ENCODE assay signal across 9 cellular contexts in genomic region chr16:4111748-4112696, GRCh38. TPM values are rescaled to one million over a fixed set of nuclear protein-coding genes. Genes with fewer than 3 reads are reported as not detected.
DNase-seq lines count a peak whose midpoint lies in the region; ATAC-seq, FAIRE-seq and TF ChIP-seq lines count a peak whose summit lies in the region.
"Had no signal": no experiment of that assay in that cellular context is flagged by ENCODE, and none has a peak within 500 bp of the region (broad histone marks: within the 10 kb centered on the region; RNA-seq: fewer than 3 reads in every experiment).

No MANE protein-coding gene starts in this region.

- H3K27ac Mint-ChIP-seq in central memory CD8-positive, alpha-beta T cell (ENCODE audit: low read depth): peak overlapping the region; percentile 59

- H4K20me1 ChIP-seq in KMS-11 (ENCODE audit: insufficient read depth): no peaks in the 10 kb centered on the region

- H3K4me1 ChIP-seq in KMS-11 (ENCODE audit: low read depth, poor library complexity, severe bottlenecking): peaks cover 28% of the 10 kb centered on the region

- no peaks in the 10 kb centered on the region for H3K9me3 Mint-ChIP-seq in central memory CD8-positive, alpha-beta T cell

- peaks cover 21% of the 10 kb centered on the region for H3K36me3 Mint-ChIP-seq in central memory CD8-positive, alpha-beta T cell (ENCODE audit: insufficient read depth)

- H3K4me3 Mint-ChIP-seq in central memory CD8-positive, alpha-beta T cell: peak overlapping the region; percentile 77

- H3K4me1 Mint-ChIP-seq in central memory CD8-positive, alpha-beta T cell: peaks cover 63% of the 10 kb centered on the region

- no peak overlapping the region for H3K27ac ChIP-seq in KMS-11
- H3K27ac ChIP-seq: VCaP had no signal

- TF ChIP-seq CTCF in KMS-11 (conservative IDR thresholded peaks at IDR 0.05; ENCODE audit: low read depth, low read length): no peak
- TF ChIP-seq CTCF in GM20000 (IDR thresholded peaks at IDR 0.05; ENCODE audit: extremely low read depth, missing control alignments): no peak
- TF ChIP-seq CTCF in GM10248 (IDR thresholded peaks at IDR 0.05; ENCODE audit: control extremely low read depth, extremely low read depth, low read depth, missing control alignments): no peak

- H3K4me2 ChIP-seq in KMS-11: peak overlapping the region; percentile 62

- H3K27me3 Mint-ChIP-seq in central memory CD8-positive, alpha-beta T cell: no peaks in the 10 kb centered on the region

- POLR2A ChIA-PET in GM10248 (lab: Yijun Ruan, JAX): no interaction called here

- DNase-seq in AG08395 (ENCODE audit: low spot score): peak; percentile 33
- no peak for DNase-seq in central memory CD8-positive, alpha-beta T cell (ENCODE audit: low spot score in 2 of 2)
- DNase-seq in myocyte (ENCODE audit: low read depth): peak; percentile 20
- DNase-seq in GM20000 (ENCODE audit: low spot score): no peak
- DNase-seq in GM10248 (ENCODE audit: extremely low spot score): no peak
- DNase-seq in GM12892 (ENCODE audit: insufficient read length): no peak

- FAIRE-seq in GM12892 (lab: Jason Lieb, UNC): no peak

- no peaks in the 10 kb centered on the region for H3K27me3 ChIP-seq in KMS-11 (ENCODE audit: insufficient read depth, low read depth)

- no peak overlapping the region for H2AFZ ChIP-seq in KMS-11 (ENCODE audit: low read depth)

- CTCF ChIA-PET in GM10248 (lab: Yijun Ruan, JAX): interaction anchor here (2.2 kb wide), 1 partner anchor 142 kb away, joined by 9 read pairs; no protein-coding TSS in a partner anchor

- H3K9ac ChIP-seq in KMS-11: no peak overlapping the region

- no peak overlapping the region for H3K4me3 ChIP-seq in KMS-11 (IDR thresholded peaks at IDR 0.05; ENCODE audit: insufficient read depth, low read depth, low read length)

- H3K36me3 ChIP-seq in KMS-11 (ENCODE audit: insufficient read depth): no peaks in the 10 kb centered on the region; the same call in 1 of the 2 replicates

- no peak for ATAC-seq in central memory CD8-positive, alpha-beta T cell (replicated peaks; ENCODE audit: extremely low read depth, poor library complexity, severe bottlenecking)
- ATAC-seq in GM21447 (IDR thresholded peaks at IDR 0.05; ENCODE audit: unreplicated experiment): no peak

- peaks cover 16% of the 10 kb centered on the region; the same call in 1 of the 2 replicates for H3K79me2 ChIP-seq in KMS-11 (ENCODE audit: insufficient read depth, low read depth)

- TF ChIP-seq POLR2A in GM12892 (IDR thresholded peaks at IDR 0.05; ENCODE audit: low read depth, low read length): no peak

RNA-seq across cellular contexts. Expression of gene ADCY9, which starts 4.2 kb away (rescaled TPM):
- 28.4 and 31.7 TPM in 2 replicates for total RNA-seq in myocyte
- 15.3 TPM for polyA plus RNA-seq in myocyte (2012)
- polyA plus RNA-seq in GM12892 (2012; ENCODE audit: missing spikeins): 0.11 TPM

Comparison
In these comparisons a context has a peak if more than half of its experiments do, and no peak if none do; other contexts are left out.
1. DNase-seq: peak in AG08395 (single experiment) and myocyte (single experiment); none in central memory CD8-positive, alpha-beta T cell (0 of 2), GM20000 (single experiment), GM10248 (single experiment) and GM12892 (single experiment).